ENCODE assay signal across 1 cellular context in genomic region chr10:118470470-118470869, GRCh38.
TF ChIP-seq lines count a peak whose summit lies in the region.

No MANE protein-coding gene starts in this region.

TF ChIP-seq in K562, 482 proteins besides CTCF, POLR2A, EP300 and RAD21 (continued from another document):
- TF ChIP-seq PBX2 (CRISPR knock-in tag; IDR thresholded peaks at IDR 0.05; ENCODE audit: low read depth) (no peak), PBX2 (tag; conservative IDR thresholded peaks at IDR 0.05; ENCODE audit: low read depth) (no peak), RBM25 (IDR thresholded peaks at IDR 0.05; ENCODE audit: low read depth, low read length, severe bottlenecking) (no peak), ZNF277 (CRISPR knock-in tag; IDR thresholded peaks at IDR 0.05; ENCODE audit: borderline replicate concordance) (no peak), WHSC1 (IDR thresholded peaks at IDR 0.05; ENCODE audit: low read length) (no peak), ZNF830 (CRISPR knock-in tag; IDR thresholded peaks at IDR 0.05) (no peak), FIP1L1 (IDR thresholded peaks at IDR 0.05; ENCODE audit: low read depth, low read length, poor library complexity, severe bottlenecking) (no peak), ZBTB26 (CRISPR knock-in tag; IDR thresholded peaks at IDR 0.05) (no peak), STAG1 (CRISPR knock-in tag; IDR thresholded peaks at IDR 0.05; ENCODE audit: borderline replicate concordance) (no peak), ZBTB40 (IDR thresholded peaks at IDR 0.05) (no peak), ZBTB40 (CRISPR knock-in tag; IDR thresholded peaks at IDR 0.05) (no peak), SRF (CRISPR knock-in tag; IDR thresholded peaks at IDR 0.05) (no peak), EWSR1 (IDR thresholded peaks at IDR 0.05; ENCODE audit: borderline replicate concordance, low read depth, partially characterized antibody) (no peak), GTF2B (IDR thresholded peaks at IDR 0.05; ENCODE audit: extremely low read depth, insufficient read length) (no peak), TAF1 (IDR thresholded peaks at IDR 0.05; ENCODE audit: control insufficient read depth, extremely low read depth, insufficient read depth, low read length, severe bottlenecking) (no peak), PRMT5 (CRISPR knock-in tag; IDR thresholded peaks at IDR 0.05) (no peak), AFF1 (IDR thresholded peaks at IDR 0.05; ENCODE audit: low read depth in 1 of 2, partially characterized antibody in 2 of 2) (no peak), RCOR1 (IDR thresholded peaks at IDR 0.05; ENCODE audit: borderline replicate concordance in 1 of 2, low read depth in 2 of 2, low read length in 2 of 2) (peak in 1 of 2 experiments; percentile 31; a peak in 1 of 4 replicates), NR2C1 (IDR thresholded peaks at IDR 0.05) (no peak), NR2C1 (tag; IDR thresholded peaks at IDR 0.05) (no peak)
TF ChIP-seq in K562: peak in this region for 21.
